30 cellular contexts compared by ENCODE assay signal in genomic region chr6:16370943-16371342, GRCh38.
"Had no signal": no experiment of that assay in that cellular context is flagged by ENCODE, and none has a peak within 500 bp of the region (broad histone marks: within the 10 kb centered on the region; RNA-seq: fewer than 3 reads in every experiment).

No MANE protein-coding gene starts in this region.

- H3K27ac ChIP-seq: body of pancreas, Peyer's patch, SJSA1, WERI-Rb-1 had no signal

- H3K4me2 ChIP-seq: SK-N-SH had no signal

- H3K36me3 ChIP-seq: MG63, Peyer's patch, SJSA1, WERI-Rb-1 had no signal

- FAIRE-seq: astrocyte, bronchial epithelial cell had no signal

- H3K9me3 ChIP-seq: body of pancreas, MG63, Peyer's patch, SJSA1, SK-N-SH had no signal

- DNase-seq: activated CD4-positive, alpha-beta T cell treated with anti-CD3 and anti-CD28 coated beads for 36 hours; activated CD4-positive, alpha-beta T cell treated with anti-CD3 and anti-CD28 coated beads, Interleukin-2, amount 10 ng/mL, durations not matched to agents 7 days and 5 days; activated CD4-positive, alpha-beta T cell treated with anti-CD3 and anti-CD28 coated beads, Interleukin-2, amount 50 U/mL, for 48 hours; activated CD8-positive, alpha-beta T cell treated with anti-CD3 and anti-CD28 coated beads, Interleukin-2, amount 10 ng/mL, durations not matched to agents 7 days and 5 days; activated gamma-delta T cell; activated naive CD4-positive, alpha-beta T cell treated with Interleukin-2 at 50 U/mL for 16 hours; activated naive CD8-positive, alpha-beta T cell treated with anti-CD3 and anti-CD28 coated beads, Interleukin-2, amount 10 ng/mL, durations not matched to agents 7 days and 5 days; activated T-cell treated with anti-CD3 and anti-CD28 coated beads, Interleukin-2, amount 50 U/mL, for 24 hours; body of pancreas; caudate nucleus; cerebellar nuclear complex; MG63; NCI-H1048; NCI-H1105 treated with DMSO at 0.1 percent for 48 hours; NCI-H1436; NCI-H1694; NCI-H1930; NCI-H2081 treated with DMSO at 0.1 percent for 48 hours; NCI-H226; NCI-H524 treated with DMSO at 0.1 percent for 48 hours; Peyer's patch; RPMI8226; SHP77 treated with DMSO at 0.1 percent for 48 hours; SK-N-SH; T-helper 1 cell; T1000; WERI-Rb-1 had no signal

- H3K4me1 ChIP-seq: SJSA1 had no signal

- H3K9ac ChIP-seq: SK-N-SH had no signal

- H3K4me3 ChIP-seq: body of pancreas, MG63, Peyer's patch, SJSA1 had no signal

- H3K27me3 ChIP-seq: body of pancreas, MG63, Peyer's patch, SJSA1 had no signal

- ATAC-seq: activated CD4-positive, alpha-beta T cell treated with anti-CD3 and anti-CD28 coated beads for 36 hours; activated CD8-positive, alpha-beta T cell treated with anti-CD3 and anti-CD28 coated beads, Interleukin-2, amount 10 ng/mL, durations not matched to agents 7 days and 5 days; body of pancreas had no signal

- H3K9me2 ChIP-seq: SK-N-SH had no signal
